ENCODE assay signal across 8 cellular contexts in the genomic region with DNA sequence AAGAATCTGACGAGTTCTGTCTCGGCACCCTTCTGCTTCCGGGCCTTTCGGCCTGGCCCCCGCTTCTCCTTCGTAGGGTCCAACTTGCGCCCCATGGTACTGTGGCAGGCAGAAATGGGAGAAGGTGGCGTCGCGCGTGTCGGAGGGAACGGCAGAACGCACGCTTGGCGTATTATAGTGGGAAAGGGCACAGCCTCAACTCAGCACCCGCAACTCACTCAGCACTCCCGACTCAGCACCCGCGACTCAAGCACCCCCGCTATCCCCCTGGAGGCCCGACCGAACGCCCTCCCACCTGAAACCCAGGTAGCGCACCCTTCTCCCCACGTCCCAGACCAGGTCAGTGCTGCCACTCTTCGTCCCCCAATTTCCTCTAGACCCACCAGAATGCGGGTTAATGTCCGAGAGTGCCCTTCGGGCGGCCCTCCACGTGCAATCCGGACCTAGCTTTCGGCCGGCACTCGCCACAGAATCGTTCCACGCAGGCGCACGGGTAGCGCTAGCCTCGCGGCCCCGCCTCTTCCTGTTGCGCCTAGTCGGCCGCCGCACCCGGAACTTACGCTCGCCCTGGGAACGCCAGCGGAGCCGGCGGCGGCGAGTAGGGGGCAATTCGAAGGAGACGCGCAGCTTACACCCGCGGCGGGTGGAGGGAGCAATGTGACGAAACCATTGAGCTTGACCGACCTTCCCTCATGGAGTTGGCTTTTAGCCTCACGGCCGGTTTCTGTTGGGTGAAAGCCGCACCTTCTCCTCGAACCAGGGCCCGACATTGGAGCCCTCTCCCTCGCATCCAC. TPM values are rescaled to one million over a fixed set of nuclear protein-coding genes. Genes with fewer than 3 reads are reported as not detected.
DNase-seq lines count a peak whose midpoint lies in the region; ATAC-seq and TF ChIP-seq lines count a peak whose summit lies in the region.

Gene NOP2 (minus strand): TSS at position 468 of the 794 bp plus-strand sequence. CDS start 373 bp downstream, at position 95.

- intact Hi-C loops in heart left ventricle (cut with DNase I) (loop anchor here in 5 of 10 donors (2.0 to 10.0 kb wide), 4 partner anchors 34 to 77 kb away; partner anchors contain the start of genes CHD4 (in 2 of the 5) and ACRBP (in 1 of the 5)), posterior cingulate gyrus (cut with DNase I) (loop anchor here (2.0 kb wide), 1 partner anchor 39 kb away; the partner anchor contains the start of gene CHD4)

- H3K4me3 ChIP-seq in adipocyte (ENCODE audit: low read length) = peak within 1 kb of the TSS; percentile 84
- peak within 1 kb of the TSS; percentile 36 to 76 (median 67) for H3K4me3 ChIP-seq in heart left ventricle

- ATAC-seq in HG02759 (IDR thresholded peaks at IDR 0.05; ENCODE audit: unreplicated experiment) = peak; percentile 85
- ATAC-seq in heart left ventricle = peak; percentile 94 to 98 (median 95)

- peaks cover 52% of the 10 kb centered on the region for H3K36me3 Mint-ChIP-seq in type B pancreatic cell

- H3K9me3 ChIP-seq in adipocyte (ENCODE audit: control insufficient read depth, low read length) (no peaks in the 10 kb centered on the region), heart left ventricle (no peaks in the 10 kb centered on the region)

- H3K27me3 ChIP-seq in adipocyte (replicated peaks; ENCODE audit: control insufficient read depth, insufficient read depth, low read length) (no peaks in the 10 kb centered on the region), heart left ventricle (no peaks in the 10 kb centered on the region)

- no peaks in the 10 kb centered on the region for H3K27me3 Mint-ChIP-seq in type B pancreatic cell

- peak within 1 kb of the TSS; percentile 97 for H3K27ac Mint-ChIP-seq in type B pancreatic cell

- DNase-seq in NCI-H146 (lab: John Stamatoyannopoulos, UW) = peak; percentile 96
- peak; percentile 74 to 86 (median 83) for DNase-seq in T-helper 1 cell
- peak; percentile 97 for DNase-seq in adipocyte (ENCODE audit: low read depth)
- peak; percentile 91 to 96 (median 93) for DNase-seq in heart left ventricle
- peak; percentile 85 to 98 (median 90) for DNase-seq in posterior cingulate gyrus
- DNase-seq in type B pancreatic cell (ENCODE audit: extremely low spot score, unreplicated experiment) = peak; percentile 93

- H3K9me3 Mint-ChIP-seq in type B pancreatic cell = no peaks in the 10 kb centered on the region

- peak in 1 of 12 donors; percentile 13 for TF ChIP-seq CTCF in heart left ventricle (IDR thresholded peaks at IDR 0.05)
- no peak for TF ChIP-seq CTCF in type B pancreatic cell (conservative IDR thresholded peaks at IDR 0.05)

- peaks cover 12% of the 10 kb centered on the region for H3K4me1 Mint-ChIP-seq in type B pancreatic cell (ENCODE audit: unreplicated experiment)

- WGBS in heart left ventricle, 4 donors = 0 to 1% (median 0%) methylated on average over 33 to 71 of the region's 71 CpGs

- peak within 1 kb of the TSS; percentile 92 for H3K9ac ChIP-seq in adipocyte (ENCODE audit: low read length)

- H3K4me1 ChIP-seq in adipocyte (ENCODE audit: control insufficient read depth, insufficient read depth, low read length) (peaks cover 15% of the 10 kb centered on the region), heart left ventricle (peaks cover 0 to 25% (median 14%) of the 10 kb centered on the region in 12 donors)

- H3K4me3 Mint-ChIP-seq in type B pancreatic cell = peak within 1 kb of the TSS; percentile 99

- TF ChIP-seq POLR2A in GM10847 (IDR thresholded peaks at IDR 0.05; ENCODE audit: extremely low read depth, insufficient read length) = peak; percentile 90
- TF ChIP-seq POLR2A in heart left ventricle (IDR thresholded peaks at IDR 0.05) = peak; percentile 36 to 84

- peak within 1 kb of the TSS; percentile 22 to 96 (median 90) for H3K27ac ChIP-seq in heart left ventricle

- H3K36me3 ChIP-seq in adipocyte (ENCODE audit: control insufficient read depth, insufficient read depth, low read length, severe bottlenecking) (peaks cover 73% of the 10 kb centered on the region), heart left ventricle (peaks cover 0 to 77% (median 71%) of the 10 kb centered on the region in 9 donors)

RNA-seq across cellular contexts. Expression of gene NOP2, which starts in this region (rescaled TPM):
- total RNA-seq in heart left ventricle = 10 to 100 TPM; 12.9 to 23.8 (median 16.5) TPM
- polyA plus RNA-seq in heart left ventricle = 10 to 100 TPM; 15.4 to 30.1 TPM
- total RNA-seq in type B pancreatic cell (ENCODE audit: low replicate concordance) = 60.9 and 106 TPM in 2 replicates

Comparison
In these comparisons a context has a peak if more than half of its experiments do, and no peak if none do; other contexts are left out.
1. Peak in every context shown above with its lines: DNase-seq, ATAC-seq, H3K4me3 ChIP-seq and H3K27ac ChIP-seq.